In genomic region chr6:94785081-94785480, GRCh38 we compare ENCODE assay signal across 1 cellular context.
TF ChIP-seq lines count a peak whose summit lies in the region.
"Not testable (repeated sequence)": the region's sequence is repeated elsewhere in the genome, so short reads cannot be mapped to it uniquely, and the experiment has no call there.

No MANE protein-coding gene starts in this region.

TF ChIP-seq in HepG2, 621 proteins besides CTCF, POLR2A, EP300 and RAD21 (continued from another document):
- TF ChIP-seq PATZ1 (CRISPR knock-in tag; IDR thresholded peaks at IDR 0.05) (peak; percentile 37; the same call in 1 of the 2 replicates), GABPA (CRISPR knock-in tag; IDR thresholded peaks at IDR 0.05; ENCODE audit: low read depth) (0 out of 2 replicates have a peak, but pooled peaks have one; percentile 36), PAXIP1 (CRISPR knock-in tag; conservative IDR thresholded peaks at IDR 0.05) (peak; percentile 30; the same call in 1 of the 2 replicates), FOXA1 (CRISPR knock-in tag; IDR thresholded peaks at IDR 0.05) (peak; percentile 72), YY1 (IDR thresholded peaks at IDR 0.05; ENCODE audit: insufficient read depth, insufficient replicate concordance, low read depth, low read length) (peak; percentile 37), ZNF644 (CRISPR knock-in tag; IDR thresholded peaks at IDR 0.05; ENCODE audit: low read depth) (peak; percentile 70), KAT8 (CRISPR knock-in tag; IDR thresholded peaks at IDR 0.05) (peak; percentile 35; the same call in 1 of the 2 replicates), FOXA3 (CRISPR knock-in tag; IDR thresholded peaks at IDR 0.05) (peak; percentile 77), ELF1 (CRISPR knock-in tag; IDR thresholded peaks at IDR 0.05) (peak; percentile 81), SP5 (CRISPR knock-in tag; IDR thresholded peaks at IDR 0.05; ENCODE audit: borderline replicate concordance, low read depth) (peak; percentile 27; the same call in 1 of the 2 replicates), HNF4A (CRISPR knock-in tag; IDR thresholded peaks at IDR 0.05) (peak; percentile 58), ZGPAT (CRISPR knock-in tag; IDR thresholded peaks at IDR 0.05) (peak; percentile 25; the same call in 1 of the 2 replicates)
- TF ChIP-seq GABPA (IDR thresholded peaks at IDR 0.05; ENCODE audit: low read depth, low read length); FOXA1 (IDR thresholded peaks at IDR 0.05): not testable (repeated sequence)
